In the genomic region with DNA sequence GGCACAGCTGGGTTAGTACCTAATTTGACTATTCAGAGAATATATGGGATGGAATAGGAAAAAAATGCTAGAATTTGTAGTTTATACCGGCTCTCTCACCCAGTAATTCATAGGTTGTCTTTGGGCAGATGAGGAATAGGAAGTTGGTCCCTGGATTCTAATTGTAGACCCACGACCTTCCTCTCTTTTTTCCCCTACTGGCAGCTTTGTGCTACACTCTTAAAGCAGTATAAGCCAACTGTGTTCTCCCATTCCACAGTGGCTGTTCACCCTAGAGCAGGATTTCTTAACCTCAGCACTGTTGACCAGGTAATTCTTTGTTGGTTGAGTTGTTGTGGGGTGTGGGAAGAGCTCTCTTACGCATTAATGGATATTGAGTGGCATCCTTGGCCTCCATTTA, we compare ENCODE assay signal across 3 cellular contexts.
TF ChIP-seq lines count a peak whose summit lies in the region.

No MANE protein-coding gene starts in this region.

TF ChIP-seq in SK-N-SH, 30 proteins besides CTCF, POLR2A, EP300 and RAD21 (continues in another document):
- TF ChIP-seq USF1 (IDR thresholded peaks at IDR 0.05; ENCODE audit: borderline replicate concordance, low read depth) (no peak), NFIC (IDR thresholded peaks at IDR 0.05; ENCODE audit: borderline replicate concordance) (no peak), CHD2 (IDR thresholded peaks at IDR 0.05; ENCODE audit: low read length, partially characterized antibody) (no peak), RCOR1 (IDR thresholded peaks at IDR 0.05; ENCODE audit: low read length) (no peak), SMC3 (IDR thresholded peaks at IDR 0.05; ENCODE audit: low read depth, low read length) (no peak), IRF3 (IDR thresholded peaks at IDR 0.05; ENCODE audit: low read depth, low read length) (no peak), RFX5 (IDR thresholded peaks at IDR 0.05; ENCODE audit: low read length) (no peak), MXI1 (IDR thresholded peaks at IDR 0.05; ENCODE audit: low read depth, low read length) (no peak)
- TF ChIP-seq, protein P1, sequence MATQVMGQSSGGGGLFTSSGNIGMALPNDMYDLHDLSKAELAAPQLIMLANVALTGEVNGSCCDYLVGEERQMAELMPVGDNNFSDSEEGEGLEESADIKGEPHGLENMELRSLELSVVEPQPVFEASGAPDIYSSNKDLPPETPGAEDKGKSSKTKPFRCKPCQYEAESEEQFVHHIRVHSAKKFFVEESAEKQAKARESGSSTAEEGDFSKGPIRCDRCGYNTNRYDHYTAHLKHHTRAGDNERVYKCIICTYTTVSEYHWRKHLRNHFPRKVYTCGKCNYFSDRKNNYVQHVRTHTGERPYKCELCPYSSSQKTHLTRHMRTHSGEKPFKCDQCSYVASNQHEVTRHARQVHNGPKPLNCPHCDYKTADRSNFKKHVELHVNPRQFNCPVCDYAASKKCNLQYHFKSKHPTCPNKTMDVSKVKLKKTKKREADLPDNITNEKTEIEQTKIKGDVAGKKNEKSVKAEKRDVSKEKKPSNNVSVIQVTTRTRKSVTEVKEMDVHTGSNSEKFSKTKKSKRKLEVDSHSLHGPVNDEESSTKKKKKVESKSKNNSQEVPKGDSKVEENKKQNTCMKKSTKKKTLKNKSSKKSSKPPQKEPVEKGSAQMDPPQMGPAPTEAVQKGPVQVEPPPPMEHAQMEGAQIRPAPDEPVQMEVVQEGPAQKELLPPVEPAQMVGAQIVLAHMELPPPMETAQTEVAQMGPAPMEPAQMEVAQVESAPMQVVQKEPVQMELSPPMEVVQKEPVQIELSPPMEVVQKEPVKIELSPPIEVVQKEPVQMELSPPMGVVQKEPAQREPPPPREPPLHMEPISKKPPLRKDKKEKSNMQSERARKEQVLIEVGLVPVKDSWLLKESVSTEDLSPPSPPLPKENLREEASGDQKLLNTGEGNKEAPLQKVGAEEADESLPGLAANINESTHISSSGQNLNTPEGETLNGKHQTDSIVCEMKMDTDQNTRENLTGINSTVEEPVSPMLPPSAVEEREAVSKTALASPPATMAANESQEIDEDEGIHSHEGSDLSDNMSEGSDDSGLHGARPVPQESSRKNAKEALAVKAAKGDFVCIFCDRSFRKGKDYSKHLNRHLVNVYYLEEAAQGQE (IDR thresholded peaks at IDR 0.05; ENCODE audit: low read depth, low read length), result no peak
- TF ChIP-seq, protein P2, sequence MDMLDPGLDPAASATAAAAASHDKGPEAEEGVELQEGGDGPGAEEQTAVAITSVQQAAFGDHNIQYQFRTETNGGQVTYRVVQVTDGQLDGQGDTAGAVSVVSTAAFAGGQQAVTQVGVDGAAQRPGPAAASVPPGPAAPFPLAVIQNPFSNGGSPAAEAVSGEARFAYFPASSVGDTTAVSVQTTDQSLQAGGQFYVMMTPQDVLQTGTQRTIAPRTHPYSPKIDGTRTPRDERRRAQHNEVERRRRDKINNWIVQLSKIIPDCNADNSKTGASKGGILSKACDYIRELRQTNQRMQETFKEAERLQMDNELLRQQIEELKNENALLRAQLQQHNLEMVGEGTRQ (IDR thresholded peaks at IDR 0.05; ENCODE audit: borderline replicate concordance, low read depth, low read length), result no peak

TF ChIP-seq in SK-N-SH treated with all-trans-retinoic acid at 6 μM for 48 hours, 23 proteins besides CTCF, POLR2A, EP300 and RAD21 (continued from another document):
- TF ChIP-seq BACH2 (CRISPR knock-in tag; IDR thresholded peaks at IDR 0.05; ENCODE audit: borderline replicate concordance) (no peak), GLIS3 (CRISPR knock-in tag; IDR thresholded peaks at IDR 0.05) (no peak), ZNF565 (CRISPR knock-in tag; conservative IDR thresholded peaks at IDR 0.05; ENCODE audit: low read depth) (no peak), ZC3H10 (CRISPR knock-in tag; IDR thresholded peaks at IDR 0.05) (no peak), TCF4 (CRISPR knock-in tag; IDR thresholded peaks at IDR 0.05; ENCODE audit: borderline replicate concordance) (no peak), CREB5 (CRISPR knock-in tag; IDR thresholded peaks at IDR 0.05; ENCODE audit: low read depth) (no peak), CSRNP3 (CRISPR knock-in tag; IDR thresholded peaks at IDR 0.05) (no peak), PPARA (CRISPR knock-in tag; IDR thresholded peaks at IDR 0.05; ENCODE audit: borderline replicate concordance) (no peak), SNAI2 (CRISPR knock-in tag; IDR thresholded peaks at IDR 0.05) (no peak), TOX (CRISPR knock-in tag; IDR thresholded peaks at IDR 0.05; ENCODE audit: borderline replicate concordance) (no peak), PATZ1 (CRISPR knock-in tag; IDR thresholded peaks at IDR 0.05; ENCODE audit: borderline replicate concordance) (no peak)
- TF ChIP-seq, protein P3, sequence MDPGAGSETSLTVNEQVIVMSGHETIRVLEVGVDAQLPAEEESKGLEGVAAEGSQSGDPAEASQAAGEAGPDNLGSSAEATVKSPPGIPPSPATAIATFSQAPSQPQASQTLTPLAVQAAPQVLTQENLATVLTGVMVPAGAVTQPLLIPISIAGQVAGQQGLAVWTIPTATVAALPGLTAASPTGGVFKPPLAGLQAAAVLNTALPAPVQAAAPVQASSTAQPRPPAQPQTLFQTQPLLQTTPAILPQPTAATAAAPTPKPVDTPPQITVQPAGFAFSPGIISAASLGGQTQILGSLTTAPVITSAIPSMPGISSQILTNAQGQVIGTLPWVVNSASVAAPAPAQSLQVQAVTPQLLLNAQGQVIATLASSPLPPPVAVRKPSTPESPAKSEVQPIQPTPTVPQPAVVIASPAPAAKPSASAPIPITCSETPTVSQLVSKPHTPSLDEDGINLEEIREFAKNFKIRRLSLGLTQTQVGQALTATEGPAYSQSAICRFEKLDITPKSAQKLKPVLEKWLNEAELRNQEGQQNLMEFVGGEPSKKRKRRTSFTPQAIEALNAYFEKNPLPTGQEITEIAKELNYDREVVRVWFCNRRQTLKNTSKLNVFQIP (CRISPR knock-in tag; IDR thresholded peaks at IDR 0.05; ENCODE audit: borderline replicate concordance, low read depth), result no peak

TF ChIP-seq in K562, 482 proteins besides CTCF, POLR2A, EP300 and RAD21 (continued from another document):
- TF ChIP-seq ATF2 (CRISPR knock-in tag; IDR thresholded peaks at IDR 0.05), result no peak
- TF ChIP-seq GTF2A2 (tag; IDR thresholded peaks at IDR 0.05), result no peak
- no peak for TF ChIP-seq HDAC1 (IDR thresholded peaks at IDR 0.05)
- no peak for TF ChIP-seq FUS (optimal IDR thresholded peaks at IDR 0.05; ENCODE audit: low read depth, low read length)
- TF ChIP-seq ZNF764 (CRISPR knock-in tag; IDR thresholded peaks at IDR 0.05; ENCODE audit: low read depth), result no peak
- TF ChIP-seq ADNP (tag; IDR thresholded peaks at IDR 0.05), result no peak
- TF ChIP-seq ETV6 (IDR thresholded peaks at IDR 0.05; ENCODE audit: borderline replicate concordance in 1 of 2, low read depth in 2 of 2, low read length in 1 of 2), result no peak
- TF ChIP-seq ETV6 (CRISPR knock-in tag; IDR thresholded peaks at IDR 0.05; ENCODE audit: borderline replicate concordance), result no peak
- TF ChIP-seq, protein P4, sequence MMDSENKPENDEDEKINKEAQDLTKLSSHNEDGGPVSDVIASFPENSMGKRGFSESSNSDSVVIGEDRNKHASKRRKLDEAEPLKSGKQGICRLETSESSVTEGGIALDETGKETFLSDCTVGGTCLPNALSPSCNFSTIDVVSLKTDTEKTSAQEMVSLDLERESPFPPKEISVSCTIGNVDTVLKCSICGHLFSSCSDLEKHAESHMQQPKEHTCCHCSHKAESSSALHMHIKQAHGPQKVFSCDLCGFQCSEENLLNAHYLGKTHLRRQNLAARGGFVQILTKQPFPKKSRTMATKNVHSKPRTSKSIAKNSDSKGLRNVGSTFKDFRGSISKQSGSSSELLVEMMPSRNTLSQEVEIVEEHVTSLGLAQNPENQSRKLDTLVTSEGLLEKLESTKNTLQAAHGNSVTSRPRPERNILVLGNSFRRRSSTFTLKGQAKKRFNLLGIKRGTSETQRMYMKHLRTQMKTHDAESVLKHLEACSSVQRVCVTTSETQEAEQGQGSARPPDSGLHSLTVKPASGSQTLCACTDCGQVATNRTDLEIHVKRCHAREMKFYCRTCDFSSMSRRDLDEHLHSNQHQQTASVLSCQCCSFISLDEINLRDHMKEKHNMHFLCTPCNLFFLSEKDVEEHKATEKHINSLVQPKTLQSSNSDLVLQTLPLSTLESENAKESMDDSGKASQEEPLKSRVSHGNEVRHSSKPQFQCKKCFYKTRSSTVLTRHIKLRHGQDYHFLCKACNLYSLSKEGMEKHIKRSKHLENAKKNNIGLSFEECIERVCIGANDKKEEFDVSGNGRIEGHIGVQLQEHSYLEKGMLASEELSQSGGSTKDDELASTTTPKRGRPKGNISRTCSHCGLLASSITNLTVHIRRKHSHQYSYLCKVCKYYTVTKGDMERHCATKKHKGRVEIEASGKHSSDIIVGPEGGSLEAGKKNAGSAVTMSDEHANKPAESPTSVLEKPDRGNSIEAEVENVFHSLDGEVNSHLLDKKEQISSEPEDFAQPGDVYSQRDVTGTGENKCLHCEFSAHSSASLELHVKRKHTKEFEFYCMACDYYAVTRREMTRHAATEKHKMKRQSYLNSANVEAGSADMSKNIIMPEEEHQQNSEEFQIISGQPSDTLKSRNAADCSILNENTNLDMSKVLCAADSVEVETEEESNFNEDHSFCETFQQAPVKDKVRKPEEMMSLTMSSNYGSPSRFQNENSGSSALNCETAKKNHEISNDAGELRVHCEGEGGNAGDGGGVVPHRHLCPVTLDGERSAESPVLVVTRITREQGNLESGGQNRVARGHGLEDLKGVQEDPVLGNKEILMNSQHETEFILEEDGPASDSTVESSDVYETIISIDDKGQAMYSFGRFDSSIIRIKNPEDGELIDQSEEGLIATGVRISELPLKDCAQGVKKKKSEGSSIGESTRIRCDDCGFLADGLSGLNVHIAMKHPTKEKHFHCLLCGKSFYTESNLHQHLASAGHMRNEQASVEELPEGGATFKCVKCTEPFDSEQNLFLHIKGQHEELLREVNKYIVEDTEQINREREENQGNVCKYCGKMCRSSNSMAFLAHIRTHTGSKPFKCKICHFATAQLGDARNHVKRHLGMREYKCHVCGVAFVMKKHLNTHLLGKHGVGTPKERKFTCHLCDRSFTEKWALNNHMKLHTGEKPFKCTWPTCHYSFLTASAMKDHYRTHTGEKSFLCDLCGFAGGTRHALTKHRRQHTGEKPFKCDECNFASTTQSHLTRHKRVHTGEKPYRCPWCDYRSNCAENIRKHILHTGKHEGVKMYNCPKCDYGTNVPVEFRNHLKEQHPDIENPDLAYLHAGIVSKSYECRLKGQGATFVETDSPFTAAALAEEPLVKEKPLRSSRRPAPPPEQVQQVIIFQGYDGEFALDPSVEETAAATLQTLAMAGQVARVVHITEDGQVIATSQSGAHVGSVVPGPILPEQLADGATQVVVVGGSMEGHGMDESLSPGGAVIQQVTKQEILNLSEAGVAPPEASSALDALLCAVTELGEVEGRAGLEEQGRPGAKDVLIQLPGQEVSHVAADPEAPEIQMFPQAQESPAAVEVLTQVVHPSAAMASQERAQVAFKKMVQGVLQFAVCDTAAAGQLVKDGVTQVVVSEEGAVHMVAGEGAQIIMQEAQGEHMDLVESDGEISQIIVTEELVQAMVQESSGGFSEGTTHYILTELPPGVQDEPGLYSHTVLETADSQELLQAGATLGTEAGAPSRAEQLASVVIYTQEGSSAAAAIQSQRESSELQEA (IDR thresholded peaks at IDR 0.05; ENCODE audit: low read depth), result no peak
- TF ChIP-seq, protein P5, sequence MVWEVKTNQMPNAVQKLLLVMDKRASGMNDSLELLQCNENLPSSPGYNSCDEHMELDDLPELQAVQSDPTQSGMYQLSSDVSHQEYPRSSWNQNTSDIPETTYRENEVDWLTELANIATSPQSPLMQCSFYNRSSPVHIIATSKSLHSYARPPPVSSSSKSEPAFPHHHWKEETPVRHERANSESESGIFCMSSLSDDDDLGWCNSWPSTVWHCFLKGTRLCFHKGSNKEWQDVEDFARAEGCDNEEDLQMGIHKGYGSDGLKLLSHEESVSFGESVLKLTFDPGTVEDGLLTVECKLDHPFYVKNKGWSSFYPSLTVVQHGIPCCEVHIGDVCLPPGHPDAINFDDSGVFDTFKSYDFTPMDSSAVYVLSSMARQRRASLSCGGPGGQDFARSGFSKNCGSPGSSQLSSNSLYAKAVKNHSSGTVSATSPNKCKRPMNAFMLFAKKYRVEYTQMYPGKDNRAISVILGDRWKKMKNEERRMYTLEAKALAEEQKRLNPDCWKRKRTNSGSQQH (CRISPR knock-in tag; IDR thresholded peaks at IDR 0.05), result no peak
- TF ChIP-seq NCOA2 (IDR thresholded peaks at IDR 0.05; ENCODE audit: partially characterized antibody in 2 of 2), result no peak
- TF ChIP-seq ZBTB5 (IDR thresholded peaks at IDR 0.05), result no peak
- TF ChIP-seq, protein P6, sequence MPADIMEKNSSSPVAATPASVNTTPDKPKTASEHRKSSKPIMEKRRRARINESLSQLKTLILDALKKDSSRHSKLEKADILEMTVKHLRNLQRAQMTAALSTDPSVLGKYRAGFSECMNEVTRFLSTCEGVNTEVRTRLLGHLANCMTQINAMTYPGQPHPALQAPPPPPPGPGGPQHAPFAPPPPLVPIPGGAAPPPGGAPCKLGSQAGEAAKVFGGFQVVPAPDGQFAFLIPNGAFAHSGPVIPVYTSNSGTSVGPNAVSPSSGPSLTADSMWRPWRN (IDR thresholded peaks at IDR 0.05; ENCODE audit: low read depth), result no peak
- TF ChIP-seq ZBTB7A (IDR thresholded peaks at IDR 0.05; ENCODE audit: borderline replicate concordance, control insufficient read depth, low read depth, low read length), result no peak
- no peak for TF ChIP-seq RFX1 (IDR thresholded peaks at IDR 0.05)
- TF ChIP-seq RBM15 (IDR thresholded peaks at IDR 0.05; ENCODE audit: insufficient read depth, low read length), result no peak
